8 cellular contexts compared by ENCODE assay signal in the genomic region with DNA sequence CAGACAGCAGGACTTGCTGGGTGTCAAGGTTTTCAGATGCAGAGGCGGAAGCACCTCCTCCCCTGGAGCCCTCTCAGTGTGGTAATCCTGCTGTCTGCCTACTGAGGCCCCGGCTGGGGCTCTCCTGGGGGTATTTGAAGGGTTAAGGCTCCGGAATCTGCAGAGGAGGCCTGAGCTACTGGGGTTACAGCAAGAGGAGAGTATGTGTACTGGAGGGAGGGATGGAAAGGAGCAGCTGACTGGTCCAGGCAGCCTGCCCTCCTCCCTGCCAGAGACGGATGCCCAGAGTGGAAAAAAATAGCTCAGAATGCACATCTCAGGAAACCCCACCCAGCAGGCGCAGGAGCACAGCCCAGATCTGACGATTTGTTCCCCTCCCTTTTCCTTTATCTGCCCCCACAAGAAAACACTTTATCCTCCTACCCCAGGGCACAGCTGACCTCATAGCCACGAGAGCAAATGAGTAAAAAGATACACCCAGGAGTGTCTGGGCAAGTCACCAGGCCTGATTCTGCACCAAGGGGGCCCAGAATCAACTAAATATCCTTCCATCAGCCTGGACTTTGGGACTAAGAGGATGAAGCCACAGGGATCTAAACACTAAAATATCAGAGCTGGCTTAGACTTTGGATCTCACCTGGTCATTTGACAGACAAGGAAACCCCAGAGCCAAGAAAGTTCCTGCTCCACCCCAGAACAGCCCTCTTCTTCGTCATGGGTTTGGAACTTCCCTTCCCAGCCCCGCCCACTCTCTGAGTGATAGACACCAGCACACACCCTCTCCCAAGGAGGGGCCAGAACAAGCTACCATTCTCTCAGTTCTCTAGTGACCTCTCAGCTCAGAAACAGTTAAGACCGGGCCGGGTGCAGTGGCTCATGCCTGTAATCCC. TPM values are rescaled to one million over a fixed set of nuclear protein-coding genes. Genes with fewer than 3 reads are reported as not detected.
DNase-seq lines count a peak whose midpoint lies in the region; ATAC-seq and TF ChIP-seq lines count a peak whose summit lies in the region.

No MANE protein-coding gene starts in this region.

- peak; percentile 58 for ATAC-seq in GM19324 (IDR thresholded peaks at IDR 0.05; ENCODE audit: low FRiP score, unreplicated experiment)
- peak; percentile 67 for ATAC-seq in HG03460 (IDR thresholded peaks at IDR 0.05; ENCODE audit: unreplicated experiment)

- 10 to 13% methylated on average over 5 to 11 of the region's 11 CpGs for WGBS in testis, 2 donors

- no peaks in the 10 kb centered on the region for H3K9me3 ChIP-seq in SJSA1 (replicated peaks)
- no peaks in the 10 kb centered on the region for H3K9me3 ChIP-seq in testis

- H3K36me3 ChIP-seq in SJSA1 (peaks cover 26% of the 10 kb centered on the region), testis (ENCODE audit: low read depth, missing control alignments) (no peaks in the 10 kb centered on the region)

- DNase-seq in Ammon's horn (ENCODE audit: low spot score) = peak; percentile 95
- peak; percentile 93 to 94 for DNase-seq in SJSA1 (ENCODE audit: low read depth in 1 of 2, low spot score in 2 of 2)
- DNase-seq in activated naive CD4-positive, alpha-beta T cell treated with anti-CD3 and anti-CD28 coated beads, Interleukin-2, amount 50 U/mL, for 16 hours = peak; percentile 69
- DNase-seq in globus pallidus (ENCODE audit: low spot score) = peak; percentile 92
- DNase-seq in osteocyte (ENCODE audit: extremely low spot score, unreplicated experiment) = peak; percentile 92
- peak; percentile 93 for DNase-seq in testis

- no peak for TF ChIP-seq POLR2A in testis (IDR thresholded peaks at IDR 0.05)

- intact Hi-C loops in testis (cut with DNase I; ENCODE audit: low total_unique reads) = no loop called here

- H3K4me3 ChIP-seq in SJSA1 (peak overlapping the region; percentile 25), testis (peak overlapping the region; percentile 29 to 46)

- H3K4me1 Mint-ChIP-seq in osteocyte (ENCODE audit: unreplicated experiment) = peaks cover 66% of the 10 kb centered on the region

- H3K4me1 ChIP-seq in SJSA1 (replicated peaks) = peaks cover 54% of the 10 kb centered on the region
- peaks cover 78% of the 10 kb centered on the region for H3K4me1 ChIP-seq in testis

- H3K27me3 Mint-ChIP-seq in osteocyte (ENCODE audit: unreplicated experiment) = no peaks in the 10 kb centered on the region

- H3K27ac ChIP-seq in SJSA1 (peak overlapping the region; percentile 95), testis (peak overlapping the region; percentile 87 to 90)

- H3K4me3 Mint-ChIP-seq in osteocyte (ENCODE audit: unreplicated experiment) = peak overlapping the region; percentile 76

- H3K9me3 Mint-ChIP-seq in osteocyte (ENCODE audit: unreplicated experiment) = no peaks in the 10 kb centered on the region

- H3K27ac Mint-ChIP-seq in osteocyte (ENCODE audit: unreplicated experiment) = peak overlapping the region; percentile 97

- H3K36me3 Mint-ChIP-seq in osteocyte (ENCODE audit: unreplicated experiment) = no peaks in the 10 kb centered on the region

- TF ChIP-seq CTCF in osteocyte (IDR thresholded peaks at IDR 0.05) (no peak), testis (IDR thresholded peaks at IDR 0.05) (no peak)

- H3K27me3 ChIP-seq in SJSA1 (replicated peaks) (no peaks in the 10 kb centered on the region), testis (no peaks in the 10 kb centered on the region)

RNA-seq across cellular contexts. Expression of gene TMBIM1, which starts 5.5 kb away (rescaled TPM):
- total RNA-seq in SJSA1 (2014; rRNA removed; shearing (Covaris generic)) = 76.0 and 86.5 TPM in 2 replicates
- total RNA-seq in osteocyte (86.4 and 97.4 TPM in 2 replicates), testis (10 to 100 TPM; 59.9 to 81.0 TPM)
- 77.6 TPM for polyA plus RNA-seq in testis (ENCODE audit: insufficient read depth, low read depth, low replicate concordance)

RNA-seq across cellular contexts. Expression of gene PNKD, which starts 16.5 kb away (rescaled TPM):
- 57.7 and 63.2 TPM in 2 replicates for total RNA-seq in SJSA1 (2014; rRNA removed; shearing (Covaris generic))
- 43.0 and 45.0 TPM in 2 replicates for total RNA-seq in osteocyte
- 10 to 100 TPM; 79.3 to 84.2 TPM for total RNA-seq in testis
- 90.7 TPM for polyA plus RNA-seq in testis (ENCODE audit: insufficient read depth, low read depth, low replicate concordance)

RNA-seq across cellular contexts. Expression of gene AAMP, which starts 16.9 kb away (rescaled TPM):
- 184 and 231 TPM in 2 replicates for total RNA-seq in SJSA1 (2014; rRNA removed; shearing (Covaris generic))
- 62.9 and 66.3 TPM in 2 replicates for total RNA-seq in osteocyte
- 100 to 1,000 TPM; 154 to 177 TPM for total RNA-seq in testis
- 112 TPM for polyA plus RNA-seq in testis (ENCODE audit: insufficient read depth, low read depth, low replicate concordance)

RNA-seq across cellular contexts. Expression of gene GPBAR1, which starts 26.0 kb away (rescaled TPM):
- total RNA-seq in SJSA1 (2014; rRNA removed; shearing (Covaris generic)) = 0.89 TPM in 1 of 2 replicates, not detected in the other
- not detected in 2 replicates for total RNA-seq in osteocyte
- total RNA-seq in testis = 1 to 10 TPM; 1.5 to 1.8 TPM
- 3.4 TPM for polyA plus RNA-seq in testis (ENCODE audit: insufficient read depth, low read depth, low replicate concordance)

Comparison
In these comparisons a context has a peak if more than half of its experiments do, and no peak if none do; other contexts are left out.
1. Peak in every context shown above with its lines: DNase-seq, ATAC-seq, H3K4me3 ChIP-seq and H3K27ac ChIP-seq.